ENCODE assay signal across 28 cellular contexts in the genomic region with DNA sequence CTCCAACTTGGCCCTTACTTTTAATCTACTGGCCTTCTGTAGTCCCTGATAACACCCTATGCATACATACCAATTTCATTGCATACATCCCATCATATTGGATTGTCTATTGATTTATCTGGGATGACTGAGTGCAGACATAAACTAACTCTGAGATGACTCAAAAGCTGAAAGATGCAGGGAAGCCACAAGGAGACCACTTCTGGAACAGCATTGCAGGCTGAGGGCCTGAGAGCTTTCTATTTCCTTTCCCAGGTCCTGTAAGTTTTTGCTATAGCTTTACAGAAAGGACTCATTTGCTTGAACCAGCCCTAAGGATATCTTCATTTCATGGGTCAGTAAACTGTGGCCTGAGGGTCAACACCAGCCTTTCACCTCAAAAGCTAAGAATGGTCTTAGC. TPM values are rescaled to one million over a fixed set of nuclear protein-coding genes. Genes with fewer than 3 reads are reported as not detected.
"Had no signal": no experiment of that assay in that cellular context is flagged by ENCODE, and none has a peak within 500 bp of the region (broad histone marks: within the 10 kb centered on the region; RNA-seq: fewer than 3 reads in every experiment).

No MANE protein-coding gene starts in this region.

- H3K36me3 ChIP-seq: left lung, lower lobe of right lung, ovary, right atrium auricular region, right lobe of liver, stomach, thyroid gland, transverse colon, upper lobe of left lung, vagina had no signal

- H3K27ac Mint-ChIP-seq: mesothelial cell of epicardium; naive B cell; natural killer cell; progenitor cell of endocrine pancreas; stimulated activated naive B cell treated with anti-CD40 and anti-IgM and Interleukin-4, amounts not matched to agents 10 μg/mL and 1 μg/mL and 100 μg/mL, for 72 hours had no signal

- DNase-seq: hippocampal formation; kidney; left colon; left lung; lower lobe of right lung; mammary epithelial cell; mesendoderm; naive B cell; natural killer cell; ovary; right lobe of liver; stimulated activated CD4-positive, alpha-beta T cell treated with anti-CD3 and anti-CD28 coated beads, Interleukin-1b, Interleukin-23, amount 100 ng/mL, for 48 hours; stimulated activated CD4-positive, alpha-beta T cell treated with anti-CD3 and anti-CD28 coated beads, Interleukin-2, amount 100 ng/mL, for 48 hours; stimulated activated CD4-positive, alpha-beta T cell treated with anti-CD3 and anti-CD28 coated beads, Interleukin-4, amount 100 ng/mL, for 4 hours; stimulated activated CD8-positive, alpha-beta memory T cell treated with anti-CD3 and anti-CD28 coated beads, Interleukin-4, amount 100 ng/mL, for 48 hours; stimulated activated naive B cell treated with anti-CD40 and anti-IgM and Interleukin-4, amounts not matched to agents 10 μg/mL and 1 μg/mL and 100 μg/mL, for 72 hours; stimulated activated naive CD8-positive, alpha-beta T cell treated with anti-CD3 and anti-CD28 coated beads, Interleukin-15, Interleukin-2, amounts not matched to agents 100 U/mL and 50 U/mL, for 24 hours; stomach; testis; thyroid gland; transverse colon; upper lobe of left lung had no signal

- H3K9me3 Mint-ChIP-seq: mesothelial cell of epicardium; natural killer cell; stimulated activated naive B cell treated with anti-CD40 and anti-IgM and Interleukin-4, amounts not matched to agents 10 μg/mL and 1 μg/mL and 100 μg/mL, for 72 hours had no signal

- H3K9me3 ChIP-seq: left lung, lower lobe of right lung, ovary, right atrium auricular region, right lobe of liver, stomach, testis, thyroid gland, transverse colon, upper lobe of left lung, vagina had no signal

- H3K27me3 ChIP-seq: left lung, ovary, right atrium auricular region, right lobe of liver, stomach, testis, thyroid gland, transverse colon, upper lobe of left lung, vagina had no signal

- ATAC-seq: left colon; left lung; lower lobe of right lung; natural killer cell; right lobe of liver; stimulated activated naive B cell treated with anti-CD40 and anti-IgM and Interleukin-4, amounts not matched to agents 10 μg/mL and 1 μg/mL and 100 μg/mL, for 72 hours; stimulated activated naive CD8-positive, alpha-beta T cell treated with anti-CD3 and anti-CD28 coated beads, Interleukin-15, Interleukin-2, amounts not matched to agents 100 U/mL and 50 U/mL, for 24 hours had no signal

- H3K36me3 Mint-ChIP-seq: mesothelial cell of epicardium; natural killer cell; stimulated activated naive B cell treated with anti-CD40 and anti-IgM and Interleukin-4, amounts not matched to agents 10 μg/mL and 1 μg/mL and 100 μg/mL, for 72 hours had no signal

- H3K4me3 ChIP-seq: left lung, lower lobe of right lung, ovary, right atrium auricular region, right lobe of liver, smooth muscle cell, stomach, testis, thyroid gland, transverse colon, upper lobe of left lung, vagina had no signal

- H3K4me1 ChIP-seq: left lung, lower lobe of right lung, right atrium auricular region, right lobe of liver, testis, thyroid gland, transverse colon, upper lobe of left lung, vagina had no signal

- H3K4me2 ChIP-seq: smooth muscle cell had no signal

- H3K4me3 Mint-ChIP-seq: mesothelial cell of epicardium; naive B cell; natural killer cell; stimulated activated naive B cell treated with anti-CD40 and anti-IgM and Interleukin-4, amounts not matched to agents 10 μg/mL and 1 μg/mL and 100 μg/mL, for 72 hours had no signal

- H3K4me1 Mint-ChIP-seq: naive B cell; natural killer cell; stimulated activated naive B cell treated with anti-CD40 and anti-IgM and Interleukin-4, amounts not matched to agents 10 μg/mL and 1 μg/mL and 100 μg/mL, for 72 hours had no signal

RNA-seq across cellular contexts. Expression of a gene that starts 15.1 kb away (rescaled TPM):
- total RNA-seq: pulmonary artery endothelial cell had no signal
